Comparison of ENCODE assay signal across 3 cellular contexts in genomic region chr9:109340979-109341378, GRCh38. TPM values are rescaled to one million over a fixed set of nuclear protein-coding genes. Genes with fewer than 3 reads are reported as not detected.
"Had no signal": no experiment of that assay in that cellular context is flagged by ENCODE, and none has a peak within 500 bp of the region (broad histone marks: within the 10 kb centered on the region; RNA-seq: fewer than 3 reads in every experiment).

No MANE protein-coding gene starts in this region.

RNA-seq across cellular contexts. Expression of gene EPB41L4B, which starts 20.1 kb away (rescaled TPM):
- total RNA-seq: activated CD4-positive, alpha-beta T cell treated with anti-CD3 and anti-CD28 coated beads, Interleukin-2, amount 10 ng/mL, durations not matched to agents 7 days and 5 days; activated CD8-positive, alpha-beta T cell treated with anti-CD3 and anti-CD28 coated beads, Interleukin-2, amount 10 ng/mL, durations not matched to agents 7 days and 5 days; T-helper 17 cell had no signal
